8 cellular contexts compared by ENCODE assay signal in genomic region chr2:74457549-74458131, GRCh38. TPM values are rescaled to one million over a fixed set of nuclear protein-coding genes. Genes with fewer than 3 reads are reported as not detected.
DNase-seq lines count a peak whose midpoint lies in the region; ATAC-seq, FAIRE-seq and TF ChIP-seq lines count a peak whose summit lies in the region.

No MANE protein-coding gene starts in this region.

- H3K4me1 ChIP-seq in Panc1 (ENCODE audit: control insufficient read depth, insufficient read depth, low read length): peaks cover 20% of the 10 kb centered on the region

- peaks cover 22% of the 10 kb centered on the region for H3K27me3 Mint-ChIP-seq in glutamatergic neuron (ENCODE audit: unreplicated experiment)
- peaks cover 4% of the 10 kb centered on the region for H3K27me3 Mint-ChIP-seq in progenitor cell of endocrine pancreas

- CTCF ChIA-PET in Panc1 (lab: Charles Lee): no interaction called here

- TF ChIP-seq CTCF in AG10803 (conservative IDR thresholded peaks at IDR 0.05; ENCODE audit: low read length) (no peak), Panc1 (IDR thresholded peaks at IDR 0.05) (no peak), glutamatergic neuron (IDR thresholded peaks at IDR 0.05; ENCODE audit: partially characterized antibody, unreplicated experiment) (no peak), progenitor cell of endocrine pancreas (IDR thresholded peaks at IDR 0.05; ENCODE audit: unreplicated experiment) (no peak)

- no peaks in the 10 kb centered on the region for H3K9me3 ChIP-seq in Panc1 (ENCODE audit: control insufficient read depth, insufficient read depth, low read depth, low read length)

- in situ Hi-C loops in Panc1 (cut with HindIII; ENCODE audit: low pct_unique_long_range_greater_than_20kb, low sequenced_read_pairs): no loop called here

- H3K4me3 ChIP-seq in AG10803 (ENCODE audit: low read length) (peak overlapping the region; percentile 79), Panc1 (ENCODE audit: low read depth in 2 of 2, low read length in 2 of 2) (peak overlapping the region; percentile 91 to 100)

- ATAC-seq in GM19043 (IDR thresholded peaks at IDR 0.05; ENCODE audit: low read depth, unreplicated experiment) (peak; percentile 14), HG03354 (IDR thresholded peaks at IDR 0.05; ENCODE audit: poor library complexity, severe bottlenecking, unreplicated experiment) (peak; percentile 42), Panc1 (peak; percentile 64)

- H3K9me3 Mint-ChIP-seq in glutamatergic neuron (ENCODE audit: unreplicated experiment) (peaks cover 16% of the 10 kb centered on the region), progenitor cell of endocrine pancreas (ENCODE audit: low read depth) (no peaks in the 10 kb centered on the region)

- no TSS peak for BruUV-seq in Panc1 (replicated peaks; lab: Mats Ljungman, UMichigan)

- H3K27ac Mint-ChIP-seq in glutamatergic neuron (ENCODE audit: unreplicated experiment) (peak overlapping the region; percentile 97), progenitor cell of endocrine pancreas (peak overlapping the region; percentile 99)

- H3K36me3 Mint-ChIP-seq in glutamatergic neuron (ENCODE audit: unreplicated experiment): no peaks in the 10 kb centered on the region
- H3K36me3 Mint-ChIP-seq in progenitor cell of endocrine pancreas (ENCODE audit: insufficient read depth): peaks cover 1% of the 10 kb centered on the region

- H3K27me3 ChIP-seq in Panc1 (ENCODE audit: control insufficient read depth, insufficient read depth, low read length): no peaks in the 10 kb centered on the region

- POLR2A ChIA-PET in Panc1 (lab: Charles Lee): interaction anchor here (0.6 to 1.2 kb wide), 3 partner anchors 17 to 43 kb away, joined by 3 to 4 read pairs (median 3); no protein-coding TSS in a partner anchor

- H3K4me1 Mint-ChIP-seq in glutamatergic neuron (ENCODE audit: low read depth, unreplicated experiment): peaks cover 20% of the 10 kb centered on the region
- H3K4me1 Mint-ChIP-seq in progenitor cell of endocrine pancreas (ENCODE audit: low read depth): peaks cover 33% of the 10 kb centered on the region

- peak; percentile 55 for FAIRE-seq in urothelium cell line (lab: Jason Lieb, UNC)

- peak overlapping the region; percentile 90 for H3K27ac ChIP-seq in Panc1 (ENCODE audit: low read length)

- peak overlapping the region; percentile 99 for H3K4me3 Mint-ChIP-seq in glutamatergic neuron (ENCODE audit: unreplicated experiment)
- peak overlapping the region; percentile 89 for H3K4me3 Mint-ChIP-seq in progenitor cell of endocrine pancreas (ENCODE audit: low read depth)

- intact Hi-C loops in Panc1 (cut with micrococcal nuclease; ENCODE audit: unreplicated experiment): no loop called here

- DNase-seq in AG10803 (ENCODE audit: low read depth): no peak
- no peak for DNase-seq in Panc1 (ENCODE audit: low read depth, low spot score)
- peak; percentile 94 for DNase-seq in activated effector memory CD4-positive, alpha-beta T cell treated with anti-CD3 and anti-CD28 coated beads, Interleukin-2, amount 50 U/mL, for 16 hours
- DNase-seq in glutamatergic neuron: peak; percentile 83
- DNase-seq in progenitor cell of endocrine pancreas (ENCODE audit: low spot score, unreplicated experiment): peak; percentile 67
- peak; percentile 73 for DNase-seq in urothelium cell line (ENCODE audit: low spot score)

- H3K36me3 ChIP-seq in Panc1 (ENCODE audit: control insufficient read depth, insufficient read depth, low read length): peaks cover 4% of the 10 kb centered on the region; the same call in 1 of the 2 replicates

RNA-seq across cellular contexts. Expression of gene WBP1, which starts 0.6 kb away (rescaled TPM):
- total RNA-seq in Panc1 (2021; ENCODE audit: unreplicated experiment) (67.6 TPM), glutamatergic neuron (ENCODE audit: unreplicated experiment) (109 TPM), progenitor cell of endocrine pancreas (127 and 140 TPM in 2 replicates)
- polyA plus RNA-seq in Panc1 (2012; ENCODE audit: insufficient read length): 149 TPM

RNA-seq across cellular contexts. Expression of gene INO80B, which starts 2.8 kb away (rescaled TPM):
- 26.5 TPM for total RNA-seq in Panc1 (2021; ENCODE audit: unreplicated experiment)
- polyA plus RNA-seq in Panc1 (2012; ENCODE audit: insufficient read length): 35.0 TPM
- total RNA-seq in glutamatergic neuron (ENCODE audit: unreplicated experiment): 18.5 TPM
- 46.8 and 51.0 TPM in 2 replicates for total RNA-seq in progenitor cell of endocrine pancreas

RNA-seq across cellular contexts. Expression of gene MOGS, which starts 7.5 kb away (rescaled TPM):
- total RNA-seq in Panc1 (2021; ENCODE audit: unreplicated experiment) (79.5 TPM), glutamatergic neuron (ENCODE audit: unreplicated experiment) (50.9 TPM), progenitor cell of endocrine pancreas (67.9 and 71.5 TPM in 2 replicates)
- 85.7 TPM for polyA plus RNA-seq in Panc1 (2012; ENCODE audit: insufficient read length)

RNA-seq across cellular contexts. Expression of gene MRPL53, which starts 14.8 kb away (rescaled TPM):
- total RNA-seq in Panc1 (2021; ENCODE audit: unreplicated experiment) (98.1 TPM), glutamatergic neuron (ENCODE audit: unreplicated experiment) (63.9 TPM), progenitor cell of endocrine pancreas (61.3 and 64.1 TPM in 2 replicates)
- polyA plus RNA-seq in Panc1 (2012; ENCODE audit: insufficient read length): 144 TPM

RNA-seq across cellular contexts. Expression of gene RTKN, which starts 15.9 kb away (rescaled TPM):
- total RNA-seq in Panc1 (2021; ENCODE audit: unreplicated experiment) (83.1 TPM), glutamatergic neuron (ENCODE audit: unreplicated experiment) (88.7 TPM), progenitor cell of endocrine pancreas (121 and 129 TPM in 2 replicates)
- polyA plus RNA-seq in Panc1 (2012; ENCODE audit: insufficient read length): 79.8 TPM

Comparison
In these comparisons a context has a peak if more than half of its experiments do, and no peak if none do; other contexts are left out.
1. DNase-seq: peak in activated effector memory CD4-positive, alpha-beta T cell treated with anti-CD3 and anti-CD28 coated beads, Interleukin-2, amount 50 U/mL, for 16 hours (single experiment), glutamatergic neuron (single experiment), progenitor cell of endocrine pancreas (single experiment) and urothelium cell line (single experiment); none in AG10803 (single experiment) and Panc1 (single experiment).
2. ATAC-seq: peak in every context shown above with its lines; median percentile 64 in Panc1; 42 in HG03354; 14 in GM19043.